In genomic region chr9:11269036-11269435, GRCh38 we compare ENCODE assay signal across 27 cellular contexts.
DNase-seq lines count a peak whose midpoint lies in the region; ATAC-seq, FAIRE-seq and TF ChIP-seq lines count a peak whose summit lies in the region.
"Had no signal": no experiment of that assay in that cellular context is flagged by ENCODE, and none has a peak within 500 bp of the region (broad histone marks: within the 10 kb centered on the region; RNA-seq: fewer than 3 reads in every experiment).

No MANE protein-coding gene starts in this region.

- peaks cover 36% of the 10 kb centered on the region for H3K9me3 ChIP-seq in NT2/D1 (ENCODE audit: insufficient read depth, low read length)
- H3K9me3 ChIP-seq: SJCRH30, thyroid gland had no signal

- H3K4me3 ChIP-seq in NT2/D1 (ENCODE audit: insufficient read length, low read depth) (no peak overlapping the region), fibroblast of mammary gland (ENCODE audit: control insufficient read depth, low read depth, low read length) (no peak overlapping the region)
- H3K4me3 ChIP-seq: coronary artery, SJCRH30, stomach, thyroid gland had no signal

- no peak for ATAC-seq in GM21515 (IDR thresholded peaks at IDR 0.05; ENCODE audit: unreplicated experiment)
- ATAC-seq: effector memory CD8-positive, alpha-beta T cell; left ventricle myocardium superior; naive thymus-derived CD8-positive, alpha-beta T cell had no signal

- no peak for TF ChIP-seq CTCF in fibroblast of mammary gland (conservative IDR thresholded peaks at IDR 0.05; ENCODE audit: control insufficient read depth, insufficient read depth, low read depth, low read length)

- no peaks in the 10 kb centered on the region for H3K36me3 ChIP-seq in NT2/D1 (ENCODE audit: insufficient read depth, insufficient read length, low read length)
- H3K36me3 ChIP-seq: SJCRH30, stomach, thyroid gland had no signal

- H3K27me3 ChIP-seq in NT2/D1 (ENCODE audit: insufficient read depth, insufficient read length) = no peaks in the 10 kb centered on the region
- H3K27me3 ChIP-seq: SJCRH30, stomach, thyroid gland had no signal

- no peak for FAIRE-seq in urothelium cell line (lab: Jason Lieb, UNC)
- FAIRE-seq: bronchial epithelial cell, frontal cortex, GM19239, keratinocyte, small intestine had no signal

- H3K9ac ChIP-seq in NT2/D1 (ENCODE audit: insufficient read length, low read depth) = no peak overlapping the region

- H3K4me1 ChIP-seq in NT2/D1 (ENCODE audit: insufficient read depth, insufficient read length) = no peaks in the 10 kb centered on the region
- H3K4me1 ChIP-seq: SJCRH30, stomach, thyroid gland had no signal

- DNase-seq in NCI-H82 (lab: John Stamatoyannopoulos, UW) (peak; percentile 0), NCI-H82 treated with DMSO at 0.1 percent for 48 hours (lab: John Stamatoyannopoulos, UW; ENCODE audit: unreplicated experiment) (no peak), NT2/D1 (ENCODE audit: low read depth, low spot score) (peak; percentile 9), fibroblast of mammary gland (ENCODE audit: low read depth) (peak; percentile 5), urothelium cell line (ENCODE audit: low spot score) (peak; percentile 1), NCI-H2081 treated with DMSO at 0.1 percent for 48 hours (lab: John Stamatoyannopoulos, UW) (no peak)
- DNase-seq: ACHN; activated CD4-positive, alpha-beta T cell treated with anti-CD3 and anti-CD28 coated beads, Interleukin-2, amount 10 ng/mL, durations not matched to agents 24 days and 14 days; activated naive CD4-positive, alpha-beta T cell treated with anti-CD3 and anti-CD28 coated beads for 36 hours; DND-41; effector memory CD8-positive, alpha-beta T cell; H9; left ventricle myocardium superior; naive thymus-derived CD8-positive, alpha-beta T cell; NCI-H2107; small intestine; stimulated activated CD4-positive, alpha-beta T cell treated with anti-CD3 and anti-CD28 coated beads, Interleukin-1b, Interleukin-23, amount 100 ng/mL, for 48 hours; stomach; T1000; thyroid gland had no signal

Comparison
In these comparisons a context has a peak if more than half of its experiments do, and no peak if none do; other contexts are left out.
1. DNase-seq: peak in NCI-H82 (single experiment), NT2/D1 (single experiment), fibroblast of mammary gland (single experiment) and urothelium cell line (single experiment); none in NCI-H82 treated with DMSO at 0.1 percent for 48 hours (single experiment) and NCI-H2081 treated with DMSO at 0.1 percent for 48 hours (single experiment).